Comparison of ENCODE assay signal across 16 cellular contexts in the genomic region with DNA sequence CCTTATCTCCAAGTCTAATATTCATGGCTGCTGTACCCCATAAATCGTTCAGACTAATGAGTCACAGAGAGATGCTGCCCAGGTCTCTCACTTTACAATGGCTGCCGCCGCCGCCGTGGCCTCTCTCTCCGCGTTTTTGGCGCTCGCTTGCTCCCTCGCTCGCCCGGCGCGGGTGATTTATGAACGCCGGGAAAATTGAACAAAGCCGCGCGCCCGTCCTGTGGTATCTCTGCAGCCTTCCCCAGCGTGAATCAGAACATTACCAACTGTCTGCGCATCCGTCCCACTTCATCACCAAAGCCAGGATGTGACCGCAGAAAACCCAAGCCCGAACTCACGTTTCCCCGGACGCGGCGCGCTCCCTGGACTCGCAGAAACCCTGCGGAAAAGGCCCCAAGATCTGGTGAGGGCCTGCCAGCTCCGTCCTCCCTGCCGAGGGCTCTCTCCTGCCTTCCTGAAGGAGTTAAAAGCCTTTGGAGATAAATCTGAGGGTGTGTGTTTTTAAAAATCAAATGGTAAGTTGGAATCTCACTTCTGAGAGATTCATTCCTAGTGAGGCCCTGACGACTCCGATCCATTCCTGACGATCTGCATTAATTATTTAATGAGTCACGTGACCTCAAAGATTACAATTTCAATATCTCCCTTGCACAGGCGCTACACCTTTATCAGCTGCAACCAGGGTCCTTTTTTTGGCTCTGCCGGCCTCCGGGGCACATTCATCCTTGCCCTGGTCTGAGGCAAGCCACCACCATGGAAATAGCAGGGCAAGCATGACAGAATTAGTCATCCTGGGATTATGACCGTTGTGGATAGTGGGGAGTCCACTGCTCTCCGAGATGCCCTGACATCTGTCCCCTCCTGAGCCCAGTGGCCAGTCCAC. TPM values are rescaled to one million over a fixed set of nuclear protein-coding genes. Genes with fewer than 3 reads are reported as not detected.
DNase-seq lines count a peak whose midpoint lies in the region; ATAC-seq, FAIRE-seq and TF ChIP-seq lines count a peak whose summit lies in the region.
"Had no signal": no experiment of that assay in that cellular context is flagged by ENCODE, and none has a peak within 500 bp of the region (broad histone marks: within the 10 kb centered on the region; RNA-seq: fewer than 3 reads in every experiment).

No MANE protein-coding gene starts in this region.

- no peak overlapping the region for H3K4me3 ChIP-seq in coronary artery
- H3K4me3 ChIP-seq in right lobe of liver: no peak overlapping the region
- H3K4me3 ChIP-seq: suprapubic skin had no signal

- no peaks in the 10 kb centered on the region for H3K4me1 Mint-ChIP-seq in T-helper 17 cell
- H3K4me1 Mint-ChIP-seq: activated B cell treated with CpG ODN at 0.5 μM for 24 hours had no signal

- peaks cover 0 to 18% (median 3%) of the 10 kb centered on the region in 4 donors for H3K4me1 ChIP-seq in right lobe of liver
- H3K4me1 ChIP-seq: suprapubic skin had no signal

- FAIRE-seq in HTR-8/SVneo (lab: Jason Lieb, UNC): peak; percentile 76

- no peak for TF ChIP-seq CTCF in coronary artery (IDR thresholded peaks at IDR 0.05)
- TF ChIP-seq CTCF in right lobe of liver (IDR thresholded peaks at IDR 0.05): no peak

- 51% methylated on average over 26 of the region's 44 CpGs for WGBS in right lobe of liver (ENCODE audit: insufficient coverage, low coverage, low lambda C conversion rate, missing lambda C conversion rate)

- peaks cover 72% of the 10 kb centered on the region for H3K27me3 Mint-ChIP-seq in T-helper 17 cell

- H3K4me3 Mint-ChIP-seq in T-helper 17 cell: no peak overlapping the region
- H3K4me3 Mint-ChIP-seq: activated B cell treated with CpG ODN at 0.5 μM for 24 hours; natural killer cell treated with Interleukin-12 subunit alpha and Interleukin-12 subunit beta and Interleukin-15 and Interleukin-18, amount 100 ng/mL, for 72 hours had no signal

- no peaks in the 10 kb centered on the region for H3K36me3 Mint-ChIP-seq in T-helper 17 cell (ENCODE audit: low read depth)
- H3K36me3 Mint-ChIP-seq: natural killer cell treated with Interleukin-12 subunit alpha and Interleukin-12 subunit beta and Interleukin-15 and Interleukin-18, amount 100 ng/mL, for 72 hours had no signal

- no peaks in the 10 kb centered on the region for H3K36me3 ChIP-seq in right lobe of liver
- H3K36me3 ChIP-seq: suprapubic skin had no signal

- H3K27ac ChIP-seq in coronary artery: no peak overlapping the region
- no peak overlapping the region for H3K27ac ChIP-seq in right lobe of liver
- H3K27ac ChIP-seq: suprapubic skin had no signal

- H3K9me3 ChIP-seq in right lobe of liver (no peaks in the 10 kb centered on the region), T-helper 17 cell (ENCODE audit: control insufficient read depth, low read length, poor library complexity, severe bottlenecking) (peaks cover 2% of the 10 kb centered on the region)
- H3K9me3 ChIP-seq: suprapubic skin had no signal

- ATAC-seq in right lobe of liver (peak in 3 of 4 donors; percentile 22 to 53 (median 47)), HG03442 (IDR thresholded peaks at IDR 0.05; ENCODE audit: unreplicated experiment) (no peak), GM19324 (IDR thresholded peaks at IDR 0.05; ENCODE audit: low FRiP score, unreplicated experiment) (no peak), HG02642 (IDR thresholded peaks at IDR 0.05; ENCODE audit: poor library complexity, unreplicated experiment) (no peak), T-helper 17 cell (no peak)

- intact Hi-C loops in right lobe of liver (cut with DNase I): no loop called here

- no peak overlapping the region for H3K27ac Mint-ChIP-seq in T-helper 17 cell
- H3K27ac Mint-ChIP-seq: activated B cell treated with CpG ODN at 0.5 μM for 24 hours; natural killer cell treated with Interleukin-12 subunit alpha and Interleukin-12 subunit beta and Interleukin-15 and Interleukin-18, amount 100 ng/mL, for 72 hours had no signal

- H3K27me3 ChIP-seq in right lobe of liver: peaks cover 0 to 17% of the 10 kb centered on the region in 2 donors
- H3K27me3 ChIP-seq: suprapubic skin had no signal

- TF ChIP-seq POLR2A in right lobe of liver (IDR thresholded peaks at IDR 0.05): no peak

- DNase-seq in HTR-8/SVneo (ENCODE audit: insufficient read length, low spot score) (no peak), coronary artery (ENCODE audit: low spot score) (peak; percentile 59), right lobe of liver (no peak), stromal cell of bone marrow (ENCODE audit: low read depth) (peak; percentile 59), T-helper 17 cell (no peak)
- DNase-seq: activated B cell treated with CpG ODN at 0.5 μM for 24 hours; activated T-cell treated with anti-CD3 and anti-CD28 coated beads, Interleukin-2, amount 50 U/mL, for 48 hours; cortex of kidney; DMS53; KG1; NCI-H2029 had no signal

RNA-seq across cellular contexts. Expression of a gene that starts 6.2 kb away (rescaled TPM):
- total RNA-seq in right lobe of liver (1 to 10 TPM in 1 of 6 experiments, under 1 TPM in 4, not detected in 1; 0.55 to 1.6 (median 0.75) TPM), T-helper 17 cell (under 1 TPM in 1 of 2 donors, not detected in 1; 0.26 TPM)

RNA-seq across cellular contexts. Expression of a gene that starts 19.1 kb away (rescaled TPM):
- total RNA-seq in right lobe of liver (1 to 10 TPM in 2 of 6 experiments, under 1 TPM in 4; 0.18 to 1.5 (median 0.65) TPM), T-helper 17 cell (under 1 TPM in 1 of 2 donors, not detected in 1; 0.26 TPM)
- total RNA-seq: activated B cell treated with CpG ODN at 0.5 μM for 24 hours had no signal

RNA-seq across cellular contexts. Expression of a gene that starts 21.9 kb away (rescaled TPM):
- total RNA-seq in right lobe of liver (under 1 TPM in 3 of 6 experiments, not detected in 3; 0.16 to 0.19 (median 0.17) TPM), T-helper 17 cell (not detected)
- total RNA-seq: activated B cell treated with CpG ODN at 0.5 μM for 24 hours; natural killer cell treated with Interleukin-12 subunit alpha and Interleukin-12 subunit beta and Interleukin-15 and Interleukin-18, amount 100 ng/mL, for 72 hours had no signal

RNA-seq across cellular contexts. Expression of a gene that starts 23.2 kb away (rescaled TPM):
- total RNA-seq in right lobe of liver: not detected
- total RNA-seq in T-helper 17 cell: not detected
- total RNA-seq: activated B cell treated with CpG ODN at 0.5 μM for 24 hours had no signal

RNA-seq across cellular contexts. Expression of a gene that starts 28.0 kb away (rescaled TPM):
- under 1 TPM in 4 of 6 experiments, not detected in 2; 0.17 to 0.26 (median 0.25) TPM for total RNA-seq in right lobe of liver
- total RNA-seq in T-helper 17 cell: not detected
- total RNA-seq: activated B cell treated with CpG ODN at 0.5 μM for 24 hours; natural killer cell treated with Interleukin-12 subunit alpha and Interleukin-12 subunit beta and Interleukin-15 and Interleukin-18, amount 100 ng/mL, for 72 hours had no signal

Comparison
In these comparisons a context has a peak if more than half of its experiments do, and no peak if none do; other contexts are left out.
1. DNase-seq: peak in coronary artery (single experiment) and stromal cell of bone marrow (single experiment); none in HTR-8/SVneo (single experiment), right lobe of liver (0 of 3) and T-helper 17 cell (0 of 3).
2. ATAC-seq: peak in right lobe of liver (3 of 4); none in HG03442 (single experiment), GM19324 (single experiment), HG02642 (single experiment) and T-helper 17 cell (single experiment).